25 cellular contexts compared by ENCODE assay signal in the genomic region with DNA sequence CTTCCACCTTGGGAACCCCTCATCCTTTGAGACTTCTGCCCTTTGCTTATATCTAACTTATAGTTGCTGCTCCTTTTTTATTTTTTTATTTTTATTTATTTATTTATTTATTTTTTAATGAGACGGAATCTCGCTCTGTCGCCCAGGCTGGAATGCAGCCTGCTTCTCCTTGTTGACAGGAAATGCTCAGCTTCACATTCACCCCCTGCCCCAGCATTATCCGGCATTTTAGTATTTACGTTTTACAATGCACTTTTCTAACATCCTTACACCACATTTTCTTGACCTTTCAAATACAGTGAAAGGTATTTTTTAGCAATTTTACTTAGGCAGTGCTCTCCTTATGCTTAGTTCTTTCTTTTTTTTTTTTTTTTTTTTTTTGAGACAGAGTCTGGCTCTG. TPM values are rescaled to one million over a fixed set of nuclear protein-coding genes. Genes with fewer than 3 reads are reported as not detected.
DNase-seq lines count a peak whose midpoint lies in the region; ATAC-seq and TF ChIP-seq lines count a peak whose summit lies in the region.
"Had no signal": no experiment of that assay in that cellular context is flagged by ENCODE, and none has a peak within 500 bp of the region (broad histone marks: within the 10 kb centered on the region; RNA-seq: fewer than 3 reads in every experiment).

No MANE protein-coding gene starts in this region.

- H3K4me3 ChIP-seq in cardiac muscle cell (no peak overlapping the region), right cardiac atrium (ENCODE audit: low read length) (no peak overlapping the region), brain microvascular endothelial cell (ENCODE audit: low read depth, low read length) (no peak overlapping the region), iPS-20b (ENCODE audit: low read length) (no peak overlapping the region)
- H3K4me3 ChIP-seq: adrenal gland, mucosa of descending colon had no signal

- no peak for ATAC-seq in right cardiac atrium
- ATAC-seq: activated CD8-positive, alpha-beta memory T cell treated with anti-CD3 and anti-CD28 coated beads, Interleukin-2, amount 10 ng/mL, durations not matched to agents 7 days and 5 days; mucosa of descending colon had no signal

- peaks cover 25% of the 10 kb centered on the region for H3K4me1 Mint-ChIP-seq in type B pancreatic cell (ENCODE audit: unreplicated experiment)
- H3K4me1 Mint-ChIP-seq: nephron had no signal

- peak overlapping the region; percentile 58; the same call in 1 of the 2 replicates for H3K9ac ChIP-seq in iPS-20b (ENCODE audit: low read depth, low read length)

- 52% methylated on average over 5 of the region's 5 CpGs for whole genome bisulfite sequencing in right cardiac atrium

- H3K9me3 Mint-ChIP-seq in type B pancreatic cell = peaks cover 4% of the 10 kb centered on the region
- H3K9me3 Mint-ChIP-seq: nephron had no signal

- H3K9me3 ChIP-seq in cardiac muscle cell (ENCODE audit: low read depth) (no peaks in the 10 kb centered on the region), right cardiac atrium (ENCODE audit: control insufficient read depth, low read length) (no peaks in the 10 kb centered on the region), iPS-20b (ENCODE audit: insufficient read depth, low read depth, low read length) (no peaks in the 10 kb centered on the region)
- H3K9me3 ChIP-seq: adrenal gland, mucosa of descending colon had no signal

- H3K4me1 ChIP-seq in cardiac muscle cell (ENCODE audit: low read depth) (peaks cover 11% of the 10 kb centered on the region), right cardiac atrium (ENCODE audit: control insufficient read depth, insufficient read depth, low read length) (no peaks in the 10 kb centered on the region), iPS-20b (ENCODE audit: insufficient read depth, low read length) (peaks cover 32% of the 10 kb centered on the region)

- no peak for DNase-seq in cardiac muscle cell (ENCODE audit: low read depth in 1 of 2, low spot score in 1 of 2)
- no peak for DNase-seq in right cardiac atrium
- DNase-seq in brain microvascular endothelial cell = peak; percentile 12
- no peak for DNase-seq in type B pancreatic cell (ENCODE audit: extremely low spot score, unreplicated experiment)
- DNase-seq in midbrain (lab: John Stamatoyannopoulos, UW) = no peak
- DNase-seq in NCI-H345 treated with DMSO at 0.1 percent for 48 hours (lab: John Stamatoyannopoulos, UW; ENCODE audit: unreplicated experiment) = no peak
- no peak for DNase-seq in NCI-H1436 (lab: John Stamatoyannopoulos, UW)
- DNase-seq: activated CD4-positive, CD25-positive, alpha-beta regulatory T cell; activated CD8-positive, alpha-beta memory T cell treated with anti-CD3 and anti-CD28 coated beads, Interleukin-2, amount 10 ng/mL, durations not matched to agents 7 days and 5 days; activated naive CD4-positive, alpha-beta T cell treated with Interleukin-2 at 50 U/mL for 16 hours; activated T-cell treated with anti-CD3 and anti-CD28 coated beads, Interleukin-2, amount 50 U/mL, for 48 hours; cortex of kidney; mucosa of descending colon; NCI-H1092 treated with DMSO at 0.1 percent for 48 hours; NCI-H187 treated with DMSO at 0.1 percent for 48 hours; NCI-H2171 treated with DMSO at 0.1 percent for 48 hours; NCI-H524 treated with DMSO at 0.1 percent for 48 hours; NK-92 treated with Interleukin-12 subunit alpha and Interleukin-12 subunit beta, amount 100 ng/mL, for 24 hours; retina; SIG-M5; stimulated activated CD4-positive, alpha-beta T cell treated with anti-CD3 and anti-CD28 coated beads, Interleukin-2, amount 100 ng/mL, for 48 hours had no signal

- in situ Hi-C loops in brain microvascular endothelial cell (cut with HindIII; ENCODE audit: low pct_ligation_motif_present, low sequenced_read_pairs) = no loop called here

- H3K27me3 ChIP-seq in cardiac muscle cell (no peaks in the 10 kb centered on the region), right cardiac atrium (ENCODE audit: control insufficient read depth, insufficient read depth) (no peaks in the 10 kb centered on the region), brain microvascular endothelial cell (replicated peaks) (no peaks in the 10 kb centered on the region), iPS-20b (ENCODE audit: insufficient read depth, low read length) (no peaks in the 10 kb centered on the region)
- H3K27me3 ChIP-seq: adrenal gland had no signal

- H3K36me3 ChIP-seq in cardiac muscle cell (peaks cover 4% of the 10 kb centered on the region), brain microvascular endothelial cell (replicated peaks) (no peaks in the 10 kb centered on the region), iPS-20b (ENCODE audit: insufficient read depth, low read depth, low read length) (peaks cover 6% of the 10 kb centered on the region; the same call in 1 of the 2 replicates)
- H3K36me3 ChIP-seq: adrenal gland had no signal

- intact Hi-C loops in right cardiac atrium (cut with DNase I) = no loop called here

- H3K27ac ChIP-seq in cardiac muscle cell (peak overlapping the region; percentile 26), right cardiac atrium (ENCODE audit: low read length) (no peak overlapping the region), brain microvascular endothelial cell (peak overlapping the region; percentile 84), iPS-20b (ENCODE audit: low read length) (peak overlapping the region; percentile 2)
- H3K27ac ChIP-seq: 22Rv1 had no signal

- H3K27me3 Mint-ChIP-seq in type B pancreatic cell = no peaks in the 10 kb centered on the region
- H3K27me3 Mint-ChIP-seq: activated CD8-positive, alpha-beta memory T cell treated with anti-CD3 and anti-CD28 coated beads, Interleukin-2, amount 10 ng/mL, durations not matched to agents 7 days and 5 days had no signal

- peak overlapping the region; percentile 82 for H3K27ac Mint-ChIP-seq in type B pancreatic cell
- H3K27ac Mint-ChIP-seq: activated CD8-positive, alpha-beta memory T cell treated with anti-CD3 and anti-CD28 coated beads, Interleukin-2, amount 10 ng/mL, durations not matched to agents 7 days and 5 days; nephron had no signal

- TF ChIP-seq CTCF in cardiac muscle cell (IDR thresholded peaks at IDR 0.05; ENCODE audit: low read depth, low read length) (no peak), brain microvascular endothelial cell (IDR thresholded peaks at IDR 0.05; ENCODE audit: low read depth, low read length, missing control alignments) (no peak), type B pancreatic cell (conservative IDR thresholded peaks at IDR 0.05) (no peak)

- peaks cover 17% of the 10 kb centered on the region for H3K36me3 Mint-ChIP-seq in type B pancreatic cell
- H3K36me3 Mint-ChIP-seq: activated CD8-positive, alpha-beta memory T cell treated with anti-CD3 and anti-CD28 coated beads, Interleukin-2, amount 10 ng/mL, durations not matched to agents 7 days and 5 days had no signal

- H3K4me3 Mint-ChIP-seq in type B pancreatic cell = no peak overlapping the region
- H3K4me3 Mint-ChIP-seq: activated CD8-positive, alpha-beta memory T cell treated with anti-CD3 and anti-CD28 coated beads, Interleukin-2, amount 10 ng/mL, durations not matched to agents 7 days and 5 days; nephron had no signal

RNA-seq across cellular contexts. Expression of gene CXADR, which starts 14.9 kb away (rescaled TPM):
- total RNA-seq in cardiac muscle cell (49.6 and 56.7 TPM in 2 replicates), right cardiac atrium (10 to 100 TPM; 13.8 to 22.5 (median 19.9) TPM), type B pancreatic cell (ENCODE audit: low replicate concordance) (47.3 and 52.1 TPM in 2 replicates)
- polyA plus RNA-seq in cardiac muscle cell (57.1 and 66.0 TPM in 2 replicates), right cardiac atrium (7.3 TPM)
